In the genomic region with DNA sequence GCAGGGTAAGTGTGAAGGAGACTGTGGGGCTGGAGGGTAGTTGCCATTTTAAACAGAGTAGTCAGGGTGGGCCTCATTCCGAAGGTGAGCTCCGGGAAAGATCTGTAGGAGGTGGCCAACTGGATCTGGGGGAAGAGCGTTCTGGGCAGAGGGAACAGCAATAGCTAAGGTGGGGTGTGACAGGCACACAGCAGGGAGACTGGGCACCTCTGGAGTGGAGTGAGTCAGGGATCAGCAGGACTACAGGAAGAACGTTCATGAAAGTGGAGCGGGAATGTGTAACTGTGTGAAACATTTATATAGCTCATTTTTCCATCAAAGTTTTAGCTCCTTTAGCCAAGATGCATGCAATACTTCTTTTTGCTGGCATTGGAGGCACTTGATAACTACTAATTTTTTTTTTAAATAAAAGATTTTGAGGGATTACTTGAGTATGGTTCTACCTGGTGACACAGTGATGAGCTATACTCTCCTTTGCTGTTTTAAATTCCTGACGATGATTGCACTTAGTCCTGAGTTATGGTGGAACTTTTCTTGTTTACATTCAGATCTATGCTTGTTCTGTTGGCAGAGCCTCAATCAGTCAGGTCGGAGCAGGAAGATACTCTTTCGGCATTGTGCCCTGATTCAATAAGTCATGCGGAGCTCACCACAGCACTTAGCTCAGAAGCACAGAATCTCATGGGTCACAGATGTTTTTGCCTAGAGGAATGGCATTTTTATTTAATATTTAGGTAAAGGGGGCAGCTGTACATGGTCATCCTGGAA, we compare ENCODE assay signal across 21 cellular contexts.
A peak's percentile ranks its signal among the peaks of the same experiment; 100 is the strongest.
DNase-seq lines count a peak whose midpoint lies in the region; ATAC-seq and TF ChIP-seq lines count a peak whose summit lies in the region.
"Had no signal": no experiment of that assay in that cellular context is flagged by ENCODE, and none has a peak within 500 bp of the region (broad histone marks: within the 10 kb centered on the region; RNA-seq: fewer than 3 reads in every experiment).

No MANE protein-coding gene starts in this region.

- CTCF ChIA-PET in activated CD8-positive, alpha-beta T cell treated with anti-CD3 and anti-CD28 coated beads for 36 hours (lab: Charles Lee) = interaction anchor here (0.6 to 0.8 kb wide), 2 partner anchors 25 to 76 kb away, joined by 3 read pairs; no protein-coding TSS in a partner anchor

- H3K4me1 ChIP-seq in GM23338 (ENCODE audit: insufficient read depth) (peaks cover 7% of the 10 kb centered on the region; the same call in 1 of the 2 replicates), RWPE2 (ENCODE audit: insufficient read depth, poor library complexity, severe bottlenecking) (peaks cover 26% of the 10 kb centered on the region), foreskin keratinocyte (peaks cover 9% of the 10 kb centered on the region), neural progenitor cell (peaks cover 6% of the 10 kb centered on the region), heart left ventricle (no peaks in the 10 kb centered on the region)
- H3K4me1 ChIP-seq: A549 had no signal

- TF ChIP-seq CTCF in GM23338 (conservative IDR thresholded peaks at IDR 0.05; ENCODE audit: low read depth in 2 of 2) (no peak), RWPE2 (IDR thresholded peaks at IDR 0.05; ENCODE audit: poor library complexity, severe bottlenecking) (no peak), foreskin keratinocyte (conservative IDR thresholded peaks at IDR 0.05) (no peak), neural progenitor cell (IDR thresholded peaks at IDR 0.05) (no peak), heart left ventricle (IDR thresholded peaks at IDR 0.05) (no peak), CD14-positive monocyte (IDR thresholded peaks at IDR 0.05) (no peak)
- TF ChIP-seq CTCF in activated CD8-positive, alpha-beta T cell treated with anti-CD3 and anti-CD28 coated beads for 36 hours (IDR thresholded peaks at IDR 0.05) = no peak

- peaks cover 14% of the 10 kb centered on the region for H3K9me2 ChIP-seq in GM23338 (ENCODE audit: insufficient read depth)

- POLR2A ChIA-PET in activated CD8-positive, alpha-beta T cell treated with anti-CD3 and anti-CD28 coated beads for 36 hours (lab: Charles Lee) = no interaction called here

- H3K4me1 Mint-ChIP-seq in GM23338 (peaks cover 10% of the 10 kb centered on the region), neural progenitor cell (no peaks in the 10 kb centered on the region), CD14-positive monocyte (no peaks in the 10 kb centered on the region)
- no peaks in the 10 kb centered on the region for H3K4me1 Mint-ChIP-seq in activated CD8-positive, alpha-beta T cell treated with anti-CD3 and anti-CD28 coated beads for 36 hours (ENCODE audit: low read depth)
- H3K4me1 Mint-ChIP-seq: IgD-negative memory B cell had no signal

- H3K27me3 Mint-ChIP-seq in GM23338 (ENCODE audit: insufficient read depth, low read depth, poor library complexity) (no peaks in the 10 kb centered on the region), neural progenitor cell (ENCODE audit: insufficient read depth, low read depth) (peaks cover 3% of the 10 kb centered on the region), CD14-positive monocyte (ENCODE audit: low read depth in 3 of 3) (peaks cover 2 to 10% (median 4%) of the 10 kb centered on the region in 3 donors)
- peaks cover 24% of the 10 kb centered on the region for H3K27me3 Mint-ChIP-seq in activated CD8-positive, alpha-beta T cell treated with anti-CD3 and anti-CD28 coated beads for 36 hours

- H3K4me3 ChIP-seq in GM23338 (no peak overlapping the region), RWPE2 (ENCODE audit: severe bottlenecking) (no peak overlapping the region), neural progenitor cell (no peak overlapping the region), heart left ventricle (no peak overlapping the region)
- H3K4me3 ChIP-seq: A549 had no signal

- no peaks in the 10 kb centered on the region for H3K9me3 ChIP-seq in RWPE2 (ENCODE audit: severe bottlenecking)
- no peaks in the 10 kb centered on the region for H3K9me3 ChIP-seq in neural progenitor cell (ENCODE audit: low read depth)
- H3K9me3 ChIP-seq in heart left ventricle = no peaks in the 10 kb centered on the region
- H3K9me3 ChIP-seq: A549 had no signal

- DNase-seq in GM23338 (ENCODE audit: low spot score) (no peak), RWPE2 (ENCODE audit: low spot score) (no peak), foreskin keratinocyte (peak; percentile 78 to 81), neural progenitor cell (ENCODE audit: low spot score) (no peak), heart left ventricle (no peak), CD14-positive monocyte (ENCODE audit: low spot score) (no peak)
- no peak for DNase-seq in activated CD8-positive, alpha-beta T cell treated with anti-CD3 and anti-CD28 coated beads for 36 hours
- DNase-seq: CD8-positive, alpha-beta T cell; DMS53; Karpas-422; MM.1S; NCI-H1105; NCI-H2081 treated with DMSO at 0.1 percent for 48 hours; NCI-H446 treated with DMSO at 0.1 percent for 48 hours; NCI-H69; NK-92 treated with Interleukin-12 subunit alpha and Interleukin-12 subunit beta, amount 100 ng/mL, for 24 hours; SIG-M5 had no signal

- H3K27ac ChIP-seq in GM23338 (ENCODE audit: low read depth) (no peak overlapping the region), RWPE2 (ENCODE audit: poor library complexity, severe bottlenecking) (peak overlapping the region; percentile 42), foreskin keratinocyte (no peak overlapping the region), neural progenitor cell (no peak overlapping the region), heart left ventricle (no peak overlapping the region)
- H3K27ac ChIP-seq: A549, HL-60 had no signal

- H3K27me3 ChIP-seq in GM23338 (ENCODE audit: insufficient read depth) (no peaks in the 10 kb centered on the region), RWPE2 (ENCODE audit: insufficient read depth, poor library complexity, severe bottlenecking) (no peaks in the 10 kb centered on the region), foreskin keratinocyte (no peaks in the 10 kb centered on the region), neural progenitor cell (no peaks in the 10 kb centered on the region), heart left ventricle (peaks cover 0 to 15% (median 0%) of the 10 kb centered on the region in 9 donors)

- no peaks in the 10 kb centered on the region for H3K79me2 ChIP-seq in GM23338 (replicated peaks; ENCODE audit: insufficient read depth)
- H3K79me2 ChIP-seq in neural progenitor cell (ENCODE audit: low read depth) = no peaks in the 10 kb centered on the region

- no peaks in the 10 kb centered on the region for H4K20me1 ChIP-seq in GM23338 (replicated peaks; ENCODE audit: insufficient read depth)
- no peaks in the 10 kb centered on the region for H4K20me1 ChIP-seq in neural progenitor cell (ENCODE audit: low read depth)

- H2AFZ ChIP-seq in GM23338 (peak overlapping the region; percentile 30; the same call in 1 of the 2 replicates), neural progenitor cell (replicated peaks) (no peak overlapping the region)

- ATAC-seq in GM23338 (no peak), RWPE2 (ENCODE audit: low read depth) (peak; percentile 87), foreskin keratinocyte (peak; percentile 85), HG03354 (IDR thresholded peaks at IDR 0.05; ENCODE audit: poor library complexity, severe bottlenecking, unreplicated experiment) (no peak), heart left ventricle (no peak)
- no peak for ATAC-seq in activated CD8-positive, alpha-beta T cell treated with anti-CD3 and anti-CD28 coated beads for 36 hours
- ATAC-seq: A549; CD8-positive, alpha-beta T cell had no signal

- no peaks in the 10 kb centered on the region for H3K9me3 Mint-ChIP-seq in GM23338
- H3K9me3 Mint-ChIP-seq in neural progenitor cell = no peaks in the 10 kb centered on the region
- no peaks in the 10 kb centered on the region for H3K9me3 Mint-ChIP-seq in activated CD8-positive, alpha-beta T cell treated with anti-CD3 and anti-CD28 coated beads for 36 hours
- peaks cover 0 to 4% (median 0%) of the 10 kb centered on the region in 7 donors for H3K9me3 Mint-ChIP-seq in CD14-positive monocyte
- H3K9me3 Mint-ChIP-seq: CD8-positive, alpha-beta T cell; IgD-negative memory B cell had no signal

- H3K36me3 ChIP-seq in GM23338 (ENCODE audit: insufficient read depth) (no peaks in the 10 kb centered on the region), RWPE2 (ENCODE audit: low read depth) (no peaks in the 10 kb centered on the region), neural progenitor cell (no peaks in the 10 kb centered on the region), heart left ventricle (no peaks in the 10 kb centered on the region)

- H3F3A ChIP-seq in GM23338 (replicated peaks; ENCODE audit: low read depth) (no peaks in the 10 kb centered on the region), neural progenitor cell (ENCODE audit: low read depth) (no peaks in the 10 kb centered on the region)

- WGBS in heart left ventricle, 4 donors = 79 to 85% (median 82%) methylated on average over 9 of the region's 9 CpGs

- H3K27ac Mint-ChIP-seq in GM23338 (no peak overlapping the region), neural progenitor cell (peak overlapping the region; percentile 4), CD14-positive monocyte (no peak overlapping the region)
- H3K27ac Mint-ChIP-seq in activated CD8-positive, alpha-beta T cell treated with anti-CD3 and anti-CD28 coated beads for 36 hours = no peak overlapping the region
- H3K27ac Mint-ChIP-seq: CD8-positive, alpha-beta T cell had no signal

- H3K36me3 Mint-ChIP-seq in GM23338 (ENCODE audit: low read depth) (no peaks in the 10 kb centered on the region), neural progenitor cell (no peaks in the 10 kb centered on the region), CD14-positive monocyte (no peaks in the 10 kb centered on the region)
- H3K36me3 Mint-ChIP-seq in activated CD8-positive, alpha-beta T cell treated with anti-CD3 and anti-CD28 coated beads for 36 hours (ENCODE audit: low read depth) = no peaks in the 10 kb centered on the region
- H3K36me3 Mint-ChIP-seq: CD8-positive, alpha-beta T cell; IgD-negative memory B cell had no signal

- no peak overlapping the region for H3K4me3 Mint-ChIP-seq in GM23338
- no peak overlapping the region for H3K4me3 Mint-ChIP-seq in neural progenitor cell
- no peak overlapping the region for H3K4me3 Mint-ChIP-seq in activated CD8-positive, alpha-beta T cell treated with anti-CD3 and anti-CD28 coated beads for 36 hours
- no peak overlapping the region for H3K4me3 Mint-ChIP-seq in CD14-positive monocyte
- H3K4me3 Mint-ChIP-seq: CD8-positive, alpha-beta T cell; IgD-negative memory B cell had no signal

- H3K4me2 ChIP-seq in GM23338 = no peak overlapping the region
- no peak overlapping the region for H3K4me2 ChIP-seq in neural progenitor cell
- H3K4me2 ChIP-seq: A549 had no signal

- H3K9ac ChIP-seq in neural progenitor cell = no peak overlapping the region

- no peak for TF ChIP-seq POLR2A in heart left ventricle (IDR thresholded peaks at IDR 0.05)

- intact Hi-C loops in activated CD8-positive, alpha-beta T cell treated with anti-CD3 and anti-CD28 coated beads for 36 hours (cut with micrococcal nuclease) = no loop called here
- intact Hi-C loops in heart left ventricle (cut with DNase I) = no loop called here
- intact Hi-C loops in CD14-positive monocyte (cut with micrococcal nuclease) = no loop called here

TF ChIP-seq in GM23338, 12 proteins besides CTCF, POLR2A, EP300 and RAD21 (continues in another document):
- TF ChIP-seq CREB1 (CRISPR knock-in tag; IDR thresholded peaks at IDR 0.05; ENCODE audit: low read depth) (no peak), EZH2 (IDR thresholded peaks at IDR 0.05; ENCODE audit: low read depth, unreplicated experiment) (no peak), ZNF114 (CRISPR knock-in tag; IDR thresholded peaks at IDR 0.05) (no peak), JUNB (IDR thresholded peaks at IDR 0.05; ENCODE audit: unreplicated experiment) (no peak)

Comparison
In these comparisons a context has a peak if more than half of its experiments do, and no peak if none do; other contexts are left out.
1. ATAC-seq: peak in RWPE2 (single experiment) and foreskin keratinocyte (single experiment); none in GM23338 (single experiment), HG03354 (single experiment), activated CD8-positive, alpha-beta T cell treated with anti-CD3 and anti-CD28 coated beads for 36 hours (single experiment) and heart left ventricle (0 of 4).
2. DNase-seq: peak in foreskin keratinocyte (2 of 2); none in GM23338 (single experiment), RWPE2 (single experiment), neural progenitor cell (single experiment), activated CD8-positive, alpha-beta T cell treated with anti-CD3 and anti-CD28 coated beads for 36 hours (single experiment), heart left ventricle (0 of 5) and CD14-positive monocyte (single experiment).